Comparison of ENCODE assay signal across 22 cellular contexts in the genomic region with DNA sequence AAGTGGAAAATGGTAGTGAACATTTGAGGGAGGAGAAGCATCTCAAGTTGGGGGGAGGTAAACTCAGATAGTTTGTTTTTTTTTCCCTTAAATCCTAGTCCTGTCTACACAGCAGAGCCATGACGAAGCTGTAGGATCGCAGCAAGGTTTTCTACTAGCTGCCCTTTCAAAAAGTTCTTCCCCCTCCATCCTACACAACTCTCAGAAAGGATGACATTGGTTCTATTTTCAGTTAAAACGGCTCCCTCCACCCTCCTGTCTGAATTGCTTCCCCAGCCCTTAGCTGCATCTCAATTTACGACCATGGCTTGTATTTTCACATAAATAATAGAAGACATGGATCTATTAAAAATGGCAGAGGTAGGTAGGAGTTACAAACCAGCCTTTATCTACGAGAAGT. TPM values are rescaled to one million over a fixed set of nuclear protein-coding genes. Genes with fewer than 3 reads are reported as not detected.
DNase-seq lines count a peak whose midpoint lies in the region; ATAC-seq lines count a peak whose summit lies in the region.
"Had no signal": no experiment of that assay in that cellular context is flagged by ENCODE, and none has a peak within 500 bp of the region (broad histone marks: within the 10 kb centered on the region; RNA-seq: fewer than 3 reads in every experiment).

No MANE protein-coding gene starts in this region.

- ATAC-seq in activated CD4-positive, alpha-beta T cell treated with anti-CD3 and anti-CD28 coated beads for 36 hours = peak; percentile 23
- ATAC-seq in GM21717 (IDR thresholded peaks at IDR 0.05; ENCODE audit: unreplicated experiment) = peak; percentile 38
- peak; percentile 71 to 72 for ATAC-seq in stimulated activated naive B cell treated with anti-CD40 and anti-IgM and Interleukin-4, amounts not matched to agents 10 μg/mL and 1 μg/mL and 100 μg/mL, for 72 hours (replicated peaks)

- CTCF ChIA-PET in activated CD4-positive, alpha-beta T cell treated with anti-CD3 and anti-CD28 coated beads for 36 hours (lab: Charles Lee) = no interaction called here

- intact Hi-C loops in activated CD4-positive, alpha-beta T cell treated with anti-CD3 and anti-CD28 coated beads for 36 hours (cut with DNase I, micrococcal nuclease) = loop anchor here in 1 of 2 experiments (2.0 to 5.0 kb wide), 3 partner anchors 52 to 139 kb away; no protein-coding TSS in a partner anchor

- H3K4me3 Mint-ChIP-seq in activated CD4-positive, alpha-beta T cell treated with anti-CD3 and anti-CD28 coated beads for 36 hours = no peak overlapping the region
- no peak overlapping the region for H3K4me3 Mint-ChIP-seq in stimulated activated naive B cell treated with anti-CD40 and anti-IgM and Interleukin-4, amounts not matched to agents 10 μg/mL and 1 μg/mL and 100 μg/mL, for 72 hours
- H3K4me3 Mint-ChIP-seq: activated CD4-positive, alpha-beta memory T cell treated with anti-CD3 and anti-CD28 coated beads for 36 hours; activated naive CD4-positive, alpha-beta T cell treated with anti-CD3 and anti-CD28 coated beads, Interleukin-2, amount 10 ng/mL, durations not matched to agents 7 days and 5 days; mesothelial cell of epicardium; nephron had no signal

- H3K27me3 Mint-ChIP-seq in activated CD4-positive, alpha-beta T cell treated with anti-CD3 and anti-CD28 coated beads for 36 hours = peaks cover 19% of the 10 kb centered on the region
- no peaks in the 10 kb centered on the region for H3K27me3 Mint-ChIP-seq in stimulated activated naive B cell treated with anti-CD40 and anti-IgM and Interleukin-4, amounts not matched to agents 10 μg/mL and 1 μg/mL and 100 μg/mL, for 72 hours

- POLR2A ChIA-PET in activated CD4-positive, alpha-beta T cell treated with anti-CD3 and anti-CD28 coated beads for 36 hours (lab: Charles Lee) = interaction anchor here (0.8 kb wide), 1 partner anchor 63 kb away, joined by 5 read pairs; no protein-coding TSS in a partner anchor

- no peak for DNase-seq in activated CD4-positive, alpha-beta T cell treated with anti-CD3 and anti-CD28 coated beads for 36 hours
- DNase-seq in activated CD4-positive, alpha-beta T cell treated with anti-CD3 and anti-CD28 coated beads for 4 hours = no peak
- DNase-seq in SW480 (ENCODE audit: low spot score) (peak; percentile 14), NOMO-1 (lab: John Stamatoyannopoulos, UW; ENCODE audit: unreplicated experiment in 2 of 2) (no peak), pons (ENCODE audit: low spot score) (no peak), GDM1 (lab: John Stamatoyannopoulos, UW) (no peak)
- DNase-seq in stimulated activated naive B cell treated with anti-CD40 and anti-IgM and Interleukin-4, amounts not matched to agents 10 μg/mL and 1 μg/mL and 100 μg/mL, for 72 hours = peak; percentile 27
- DNase-seq: 8988T; BE2C; effector memory CD4-positive, alpha-beta T cell; H7; NCI-H1092; NCI-H2081; NCI-H524; Right ventricle myocardium superior; small intestine; stimulated activated CD4-positive, alpha-beta T cell treated with anti-CD3 and anti-CD28 coated beads, Interleukin-4, amount 100 ng/mL, for 1 hour had no signal

- no peak overlapping the region for H3K27ac Mint-ChIP-seq in activated CD4-positive, alpha-beta T cell treated with anti-CD3 and anti-CD28 coated beads for 36 hours
- no peak overlapping the region for H3K27ac Mint-ChIP-seq in stimulated activated naive B cell treated with anti-CD40 and anti-IgM and Interleukin-4, amounts not matched to agents 10 μg/mL and 1 μg/mL and 100 μg/mL, for 72 hours
- H3K27ac Mint-ChIP-seq: activated CD4-positive, alpha-beta memory T cell treated with anti-CD3 and anti-CD28 coated beads for 36 hours; activated naive CD4-positive, alpha-beta T cell treated with anti-CD3 and anti-CD28 coated beads, Interleukin-2, amount 10 ng/mL, durations not matched to agents 7 days and 5 days; mesothelial cell of epicardium; nephron had no signal

- H3K9me3 Mint-ChIP-seq in activated CD4-positive, alpha-beta T cell treated with anti-CD3 and anti-CD28 coated beads for 36 hours (ENCODE audit: low read depth) = no peaks in the 10 kb centered on the region
- H3K9me3 Mint-ChIP-seq in stimulated activated naive B cell treated with anti-CD40 and anti-IgM and Interleukin-4, amounts not matched to agents 10 μg/mL and 1 μg/mL and 100 μg/mL, for 72 hours = peaks cover 5 to 6% of the 10 kb centered on the region in 2 donors
- H3K9me3 Mint-ChIP-seq: activated CD4-positive, alpha-beta memory T cell treated with anti-CD3 and anti-CD28 coated beads for 36 hours; activated naive CD4-positive, alpha-beta T cell treated with anti-CD3 and anti-CD28 coated beads, Interleukin-2, amount 10 ng/mL, durations not matched to agents 7 days and 5 days; mesothelial cell of epicardium; nephron had no signal

- no peaks in the 10 kb centered on the region for H3K36me3 Mint-ChIP-seq in activated CD4-positive, alpha-beta T cell treated with anti-CD3 and anti-CD28 coated beads for 36 hours (ENCODE audit: low read depth)
- H3K36me3 Mint-ChIP-seq in stimulated activated naive B cell treated with anti-CD40 and anti-IgM and Interleukin-4, amounts not matched to agents 10 μg/mL and 1 μg/mL and 100 μg/mL, for 72 hours = peaks cover 20% of the 10 kb centered on the region in 2 donors
- H3K36me3 Mint-ChIP-seq: activated CD4-positive, alpha-beta memory T cell treated with anti-CD3 and anti-CD28 coated beads for 36 hours; activated naive CD4-positive, alpha-beta T cell treated with anti-CD3 and anti-CD28 coated beads, Interleukin-2, amount 10 ng/mL, durations not matched to agents 7 days and 5 days; mesothelial cell of epicardium had no signal

- peaks cover 2% of the 10 kb centered on the region for H3K4me1 Mint-ChIP-seq in activated CD4-positive, alpha-beta T cell treated with anti-CD3 and anti-CD28 coated beads for 36 hours
- H3K4me1 Mint-ChIP-seq in stimulated activated naive B cell treated with anti-CD40 and anti-IgM and Interleukin-4, amounts not matched to agents 10 μg/mL and 1 μg/mL and 100 μg/mL, for 72 hours = peaks cover 10 to 30% of the 10 kb centered on the region in 2 donors
- H3K4me1 Mint-ChIP-seq: mesothelial cell of epicardium had no signal

RNA-seq across cellular contexts. Expression of a gene that starts 2.2 kb away (rescaled TPM):
- total RNA-seq in activated CD4-positive, alpha-beta T cell treated with anti-CD3 and anti-CD28 coated beads for 36 hours = 1 to 10 TPM; 3.5 to 4.6 TPM

RNA-seq across cellular contexts. Expression of a gene that starts 35.7 kb away (rescaled TPM):
- total RNA-seq in activated CD4-positive, alpha-beta T cell treated with anti-CD3 and anti-CD28 coated beads for 36 hours = 10 to 100 TPM; 17.3 to 19.5 TPM

Comparison
In these comparisons a context has a peak if more than half of its experiments do, and no peak if none do; other contexts are left out.
1. DNase-seq: peak in SW480 (single experiment) and stimulated activated naive B cell treated with anti-CD40 and anti-IgM and Interleukin-4, amounts not matched to agents 10 μg/mL and 1 μg/mL and 100 μg/mL, for 72 hours (single experiment); none in activated CD4-positive, alpha-beta T cell treated with anti-CD3 and anti-CD28 coated beads for 36 hours (single experiment), activated CD4-positive, alpha-beta T cell treated with anti-CD3 and anti-CD28 coated beads for 4 hours (0 of 2), NOMO-1 (0 of 2), pons (single experiment) and GDM1 (single experiment).
2. Peak in every context shown above with its lines, with median percentiles within 50 percentile points of each other: ATAC-seq.